ENCODE assay signal across 11 cellular contexts in genomic region chr11:8282621-8283509, GRCh38. TPM values are rescaled to one million over a fixed set of nuclear protein-coding genes. Genes with fewer than 3 reads are reported as not detected.
A peak's percentile ranks its signal among the peaks of the same experiment; 100 is the strongest.
DNase-seq lines count a peak whose midpoint lies in the region; ATAC-seq and TF ChIP-seq lines count a peak whose summit lies in the region.
"Had no signal": no experiment of that assay in that cellular context is flagged by ENCODE, and none has a peak within 500 bp of the region (broad histone marks: within the 10 kb centered on the region; RNA-seq: fewer than 3 reads in every experiment).

No MANE protein-coding gene starts in this region.

- DNase-seq in DMS79 treated with DMSO at 0.1 percent for 48 hours (lab: John Stamatoyannopoulos, UW), result peak; percentile 53
- no peak for DNase-seq in DMS79 (lab: John Stamatoyannopoulos, UW)
- DNase-seq in body of pancreas, result peak; percentile 16 to 51 (median 42)
- DNase-seq in islet precursor cell, result peak; percentile 83
- DNase-seq in suprapubic skin (ENCODE audit: low spot score in 2 of 2), result peak in 1 of 2 donors; percentile 40
- DNase-seq in activated T-helper 1 cell treated with anti-CD3 and anti-CD28 coated beads, Interleukin-12 subunit alpha, Interleukin-12 subunit beta, Interleukin-2, Interleukin-4 antibody, amounts not matched to agents 30 ng/mL and 10 ng/mL and 1 ng/mL, durations not matched to agents 14 hours and 24 hours and 36 hours (ENCODE audit: low spot score), result no peak
- no peak for DNase-seq in DMS114 treated with DMSO at 0.1 percent for 48 hours (lab: John Stamatoyannopoulos, UW; ENCODE audit: unreplicated experiment)
- DNase-seq: 8988T had no signal

- 37 to 47% methylated on average over 20 of the region's 20 CpGs for WGBS in body of pancreas, 2 donors
- 44% methylated on average over 20 of the region's 20 CpGs for WGBS in suprapubic skin

- no peak overlapping the region for H3K4me3 ChIP-seq in body of pancreas
- H3K4me3 ChIP-seq in suprapubic skin, result peak overlapping the region; percentile 29

- no peaks in the 10 kb centered on the region for H3K4me1 Mint-ChIP-seq in activated T-helper 1 cell treated with anti-CD3 and anti-CD28 coated beads, Interleukin-12 subunit alpha, Interleukin-12 subunit beta, Interleukin-2, Interleukin-4 antibody, amounts not matched to agents 30 ng/mL and 10 ng/mL and 1 ng/mL, durations not matched to agents 14 hours and 24 hours and 36 hours (ENCODE audit: low read depth)

- H3K27ac Mint-ChIP-seq in activated T-helper 1 cell treated with anti-CD3 and anti-CD28 coated beads, Interleukin-12 subunit alpha, Interleukin-12 subunit beta, Interleukin-2, Interleukin-4 antibody, amounts not matched to agents 30 ng/mL and 10 ng/mL and 1 ng/mL, durations not matched to agents 14 hours and 24 hours and 36 hours, result no peak overlapping the region
- H3K27ac Mint-ChIP-seq: T-helper 2 cell treated with Interferon-gamma antibody and Interleukin-4, amounts not matched to agents 5 μg/mL and 100 μg/mL, for 36 hours had no signal

- peaks cover 7% of the 10 kb centered on the region for H3K27me3 Mint-ChIP-seq in activated T-helper 1 cell treated with anti-CD3 and anti-CD28 coated beads, Interleukin-12 subunit alpha, Interleukin-12 subunit beta, Interleukin-2, Interleukin-4 antibody, amounts not matched to agents 30 ng/mL and 10 ng/mL and 1 ng/mL, durations not matched to agents 14 hours and 24 hours and 36 hours (ENCODE audit: insufficient read depth)

- no peaks in the 10 kb centered on the region for H3K36me3 ChIP-seq in body of pancreas (replicated peaks in 1 of 2; ENCODE audit: insufficient read depth in 1 of 2, low read depth in 2 of 2)
- H3K36me3 ChIP-seq in suprapubic skin, result no peaks in the 10 kb centered on the region

- H3K4me3 Mint-ChIP-seq in activated T-helper 1 cell treated with anti-CD3 and anti-CD28 coated beads, Interleukin-12 subunit alpha, Interleukin-12 subunit beta, Interleukin-2, Interleukin-4 antibody, amounts not matched to agents 30 ng/mL and 10 ng/mL and 1 ng/mL, durations not matched to agents 14 hours and 24 hours and 36 hours, result no peak overlapping the region
- H3K4me3 Mint-ChIP-seq: T-helper 2 cell treated with Interferon-gamma antibody and Interleukin-4, amounts not matched to agents 5 μg/mL and 100 μg/mL, for 36 hours had no signal

- peak in 1 of 3 donors; percentile 14 for TF ChIP-seq POLR2A in body of pancreas (IDR thresholded peaks at IDR 0.05)
- TF ChIP-seq POLR2A in suprapubic skin (IDR thresholded peaks at IDR 0.05), result no peak

- H3K9me3 Mint-ChIP-seq in activated T-helper 1 cell treated with anti-CD3 and anti-CD28 coated beads, Interleukin-12 subunit alpha, Interleukin-12 subunit beta, Interleukin-2, Interleukin-4 antibody, amounts not matched to agents 30 ng/mL and 10 ng/mL and 1 ng/mL, durations not matched to agents 14 hours and 24 hours and 36 hours, result no peaks in the 10 kb centered on the region
- H3K9me3 Mint-ChIP-seq: T-helper 2 cell treated with Interferon-gamma antibody and Interleukin-4, amounts not matched to agents 5 μg/mL and 100 μg/mL, for 36 hours had no signal

- ATAC-seq in body of pancreas (peak; percentile 69), GM21526 (IDR thresholded peaks at IDR 0.05; ENCODE audit: low FRiP score, unreplicated experiment) (no peak)

- TF ChIP-seq CTCF in body of pancreas (IDR thresholded peaks at IDR 0.05), result no peak
- no peak for TF ChIP-seq CTCF in suprapubic skin (IDR thresholded peaks at IDR 0.05)

- H3K4me1 ChIP-seq in body of pancreas, result peaks cover 6% of the 10 kb centered on the region
- peaks cover 18% of the 10 kb centered on the region for H3K4me1 ChIP-seq in suprapubic skin

- H3K36me3 Mint-ChIP-seq in activated T-helper 1 cell treated with anti-CD3 and anti-CD28 coated beads, Interleukin-12 subunit alpha, Interleukin-12 subunit beta, Interleukin-2, Interleukin-4 antibody, amounts not matched to agents 30 ng/mL and 10 ng/mL and 1 ng/mL, durations not matched to agents 14 hours and 24 hours and 36 hours (ENCODE audit: low read depth), result no peaks in the 10 kb centered on the region

- intact Hi-C loops in body of pancreas (cut with DNase I), result no loop called here
- intact Hi-C loops in activated T-helper 1 cell treated with anti-CD3 and anti-CD28 coated beads, Interleukin-12 subunit alpha, Interleukin-12 subunit beta, Interleukin-2, Interleukin-4 antibody, amounts not matched to agents 30 ng/mL and 10 ng/mL and 1 ng/mL, durations not matched to agents 14 hours and 24 hours and 36 hours (cut with micrococcal nuclease), result no loop called here

- no peaks in the 10 kb centered on the region for H3K27me3 ChIP-seq in body of pancreas
- H3K27me3 ChIP-seq in suprapubic skin, result no peaks in the 10 kb centered on the region

- TF ChIP-seq EP300 in suprapubic skin (IDR thresholded peaks at IDR 0.05), result no peak

- H3K27ac ChIP-seq in body of pancreas (peak overlapping the region; percentile 14 to 69 (median 58)), suprapubic skin (no peak overlapping the region)

- H3K9me3 ChIP-seq in body of pancreas (no peaks in the 10 kb centered on the region), suprapubic skin (no peaks in the 10 kb centered on the region)

RNA-seq across cellular contexts. Expression of gene LMO1, which starts 19.2 kb away (rescaled TPM):
- total RNA-seq in body of pancreas (1 to 10 TPM in 1 of 2 donors, under 1 TPM in 1; 0.78 to 1.6 TPM), suprapubic skin (10 to 100 TPM in 2 of 4 donors, 1 to 10 TPM in 2; 6.2 to 29.4 (median 8.2) TPM)
- total RNA-seq in activated T-helper 1 cell treated with anti-CD3 and anti-CD28 coated beads, Interleukin-12 subunit alpha, Interleukin-12 subunit beta, Interleukin-2, Interleukin-4 antibody, amounts not matched to agents 30 ng/mL and 10 ng/mL and 1 ng/mL, durations not matched to agents 14 hours and 24 hours and 36 hours, result not detected in 2 replicates
- total RNA-seq: mononuclear cell had no signal

Comparison
In these comparisons a context has a peak if more than half of its experiments do, and no peak if none do; other contexts are left out.
1. DNase-seq: peak in DMS79 treated with DMSO at 0.1 percent for 48 hours (single experiment), body of pancreas (4 of 4) and islet precursor cell (single experiment); none in DMS79 (single experiment), activated T-helper 1 cell treated with anti-CD3 and anti-CD28 coated beads, Interleukin-12 subunit alpha, Interleukin-12 subunit beta, Interleukin-2, Interleukin-4 antibody, amounts not matched to agents 30 ng/mL and 10 ng/mL and 1 ng/mL, durations not matched to agents 14 hours and 24 hours and 36 hours (single experiment) and DMS114 treated with DMSO at 0.1 percent for 48 hours (single experiment).